24 cellular contexts compared by ENCODE assay signal in the genomic region with DNA sequence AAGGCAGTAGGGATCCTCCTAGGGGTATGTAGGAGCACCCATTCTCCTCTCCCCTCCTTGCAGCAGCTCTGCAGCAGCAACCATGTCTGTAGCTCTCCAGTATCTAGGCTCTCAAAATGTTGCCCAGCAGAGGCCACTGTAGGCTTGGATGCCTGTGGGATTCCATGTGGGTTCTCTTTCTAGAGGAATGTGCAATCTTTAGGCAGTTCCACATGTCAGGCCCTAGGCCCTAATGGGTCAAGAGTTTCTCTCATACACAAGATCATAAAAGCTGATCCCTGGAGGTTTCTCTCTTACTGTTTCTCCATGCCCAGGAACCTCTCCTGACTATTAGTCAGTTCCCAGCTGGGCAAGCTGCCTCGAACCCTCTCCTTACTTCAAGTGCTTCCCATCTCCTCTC.
DNase-seq lines count a peak whose midpoint lies in the region; ATAC-seq and TF ChIP-seq lines count a peak whose summit lies in the region.
"Had no signal": no experiment of that assay in that cellular context is flagged by ENCODE, and none has a peak within 500 bp of the region (broad histone marks: within the 10 kb centered on the region; RNA-seq: fewer than 3 reads in every experiment).

No MANE protein-coding gene starts in this region.

- no peak for ATAC-seq in HG02870 (IDR thresholded peaks at IDR 0.05; ENCODE audit: unreplicated experiment)
- ATAC-seq: GM23338, Panc1, SK-N-SH treated with all-trans-retinoic acid at 6 μM for 48 hours had no signal

- CTCF ChIA-PET in AG04449 (lab: Yijun Ruan, JAX), result interaction anchor here (0.9 to 3.4 kb wide), 6 partner anchors 12 to 274 kb away, joined by 3 to 29 read pairs (median 5); no protein-coding TSS in a partner anchor

- H3K27ac ChIP-seq in brain microvascular endothelial cell, result no peak overlapping the region

- H3K27me3 ChIP-seq in brain microvascular endothelial cell (replicated peaks), result no peaks in the 10 kb centered on the region
- H3K27me3 ChIP-seq: BE2C had no signal

- no peak for DNase-seq in AG04449 (ENCODE audit: low read depth, low spot score)
- peak; percentile 80 for DNase-seq in GM04503 (ENCODE audit: low read depth)
- no peak for DNase-seq in brain microvascular endothelial cell
- DNase-seq in fibroblast of villous mesenchyme (ENCODE audit: low read depth), result peak; percentile 20
- DNase-seq in NCI-H526 (lab: John Stamatoyannopoulos, UW), result no peak
- DNase-seq in globus pallidus (ENCODE audit: low spot score), result no peak
- no peak for DNase-seq in NCI-H226
- DNase-seq: 8988T; BE2C; CD4-positive, CD25-positive, alpha-beta regulatory T cell; COR-L47; DMS79; HCEC 1CT; KBM-7; MM.1S; NCI-H1048; NCI-H1417 treated with DMSO at 0.1 percent for 48 hours; NCI-H187; NCI-H446 treated with DMSO at 0.1 percent for 48 hours; SIG-M5 had no signal

- peak; percentile 21 for TF ChIP-seq CTCF in AG04449 (IDR thresholded peaks at IDR 0.05; ENCODE audit: insufficient read depth, low read length, missing control alignments)
- TF ChIP-seq CTCF in brain microvascular endothelial cell (IDR thresholded peaks at IDR 0.05; ENCODE audit: low read depth, low read length, missing control alignments), result peak; percentile 9
- TF ChIP-seq CTCF in fibroblast of villous mesenchyme (IDR thresholded peaks at IDR 0.05; ENCODE audit: insufficient read depth, low read depth, low read length), result no peak

- no peaks in the 10 kb centered on the region for H3K36me3 ChIP-seq in brain microvascular endothelial cell (replicated peaks)

- POLR2A ChIA-PET in AG04449 (lab: Yijun Ruan, JAX), result no interaction called here

- H3K4me3 ChIP-seq in AG04449 (ENCODE audit: low read depth, low read length) (no peak overlapping the region), brain microvascular endothelial cell (ENCODE audit: low read depth, low read length) (no peak overlapping the region), fibroblast of villous mesenchyme (ENCODE audit: low read depth, low read length) (no peak overlapping the region)
- H3K4me3 ChIP-seq: GM23338 had no signal

- in situ Hi-C loops in brain microvascular endothelial cell (cut with HindIII; ENCODE audit: low pct_ligation_motif_present, low sequenced_read_pairs), result no loop called here

Comparison
In these comparisons a context has a peak if more than half of its experiments do, and no peak if none do; other contexts are left out.
1. DNase-seq: peak in GM04503 (single experiment) and fibroblast of villous mesenchyme (single experiment); none in AG04449 (single experiment), brain microvascular endothelial cell (single experiment), NCI-H526 (0 of 2), globus pallidus (single experiment) and NCI-H226 (single experiment).